In genomic region chr21:45433301-45433700, GRCh38 we compare ENCODE assay signal across 21 cellular contexts. TPM values are rescaled to one million over a fixed set of nuclear protein-coding genes. Genes with fewer than 3 reads are reported as not detected.
DNase-seq lines count a peak whose midpoint lies in the region; ATAC-seq, FAIRE-seq and TF ChIP-seq lines count a peak whose summit lies in the region.
"Had no signal": no experiment of that assay in that cellular context is flagged by ENCODE, and none has a peak within 500 bp of the region (broad histone marks: within the 10 kb centered on the region; RNA-seq: fewer than 3 reads in every experiment).

No MANE protein-coding gene starts in this region.

- H3K4me3 ChIP-seq in GM23338 (no peak overlapping the region), kidney (ENCODE audit: low read length in 2 of 2) (no peak overlapping the region), smooth muscle cell (no peak overlapping the region)
- H3K4me3 ChIP-seq: GM23248, PC-9, spleen, upper lobe of left lung had no signal

- H2AFZ ChIP-seq in GM23338, result no peak overlapping the region
- H2AFZ ChIP-seq in smooth muscle cell (ENCODE audit: low read depth), result no peak overlapping the region
- H2AFZ ChIP-seq: GM23248, parathyroid adenoma, PC-9 had no signal

- intact Hi-C loops in kidney (cut with DNase I), result no loop called here

- H3K9me3 Mint-ChIP-seq in GM23338, result no peaks in the 10 kb centered on the region
- H3K9me3 Mint-ChIP-seq: activated naive CD8-positive, alpha-beta T cell treated with anti-CD3 and anti-CD28 coated beads, Interleukin-2, amount 50 U/mL, for 24 hours; activated T-helper 17 cell treated with anti-CD3 and anti-CD28 coated beads, Interleukin-2, amount 50 U/mL, for 72 hours had no signal

- TF ChIP-seq CTCF in GM23338 (conservative IDR thresholded peaks at IDR 0.05; ENCODE audit: low read depth in 2 of 2) (no peak), kidney (IDR thresholded peaks at IDR 0.05; ENCODE audit: borderline replicate concordance, extremely low read depth, insufficient read depth) (no peak), smooth muscle cell (IDR thresholded peaks at IDR 0.05; ENCODE audit: borderline replicate concordance, insufficient read depth, poor library complexity, severe bottlenecking) (no peak)

- H4K20me1 ChIP-seq in GM23338 (replicated peaks; ENCODE audit: insufficient read depth), result peaks cover 18% of the 10 kb centered on the region
- peaks cover 81% of the 10 kb centered on the region for H4K20me1 ChIP-seq in smooth muscle cell (ENCODE audit: low read depth)

- H3F3A ChIP-seq in GM23338 (replicated peaks; ENCODE audit: low read depth) (0 out of 2 replicates have a peak, but pooled peaks cover 3% of the 10 kb centered on the region), smooth muscle cell (ENCODE audit: low read depth) (peaks cover 26% of the 10 kb centered on the region)

- H3K36me3 ChIP-seq in GM23338 (ENCODE audit: insufficient read depth) (no peaks in the 10 kb centered on the region), kidney (ENCODE audit: control insufficient read depth in 1 of 2, insufficient read depth in 2 of 2, low read length in 2 of 2) (peaks cover 0 to 3% of the 10 kb centered on the region in 2 donors), smooth muscle cell (ENCODE audit: low read depth) (no peaks in the 10 kb centered on the region)
- H3K36me3 ChIP-seq: spleen, upper lobe of left lung had no signal

- H3K27ac ChIP-seq in GM23338 (ENCODE audit: low read depth) (no peak overlapping the region), angular gyrus (ENCODE audit: low read depth, low read length) (peak overlapping the region; percentile 4), kidney (ENCODE audit: low read depth in 2 of 2, low read length in 2 of 2) (peak overlapping the region in 1 of 2 donors; percentile 63), smooth muscle cell (ENCODE audit: low read depth) (peak overlapping the region; percentile 93)
- H3K27ac ChIP-seq: GM23248, parathyroid adenoma, PC-9, upper lobe of left lung had no signal

- H3K9me3 ChIP-seq in kidney (ENCODE audit: control insufficient read depth in 1 of 2, low read length in 2 of 2), result no peaks in the 10 kb centered on the region
- no peaks in the 10 kb centered on the region for H3K9me3 ChIP-seq in smooth muscle cell (replicated peaks; ENCODE audit: low read depth)
- H3K9me3 ChIP-seq: spleen, upper lobe of left lung had no signal

- peaks cover 21% of the 10 kb centered on the region for H3K27me3 Mint-ChIP-seq in GM23338 (ENCODE audit: insufficient read depth, low read depth, poor library complexity)
- H3K27me3 Mint-ChIP-seq: activated naive CD8-positive, alpha-beta T cell treated with anti-CD3 and anti-CD28 coated beads, Interleukin-2, amount 50 U/mL, for 24 hours; activated T-helper 17 cell treated with anti-CD3 and anti-CD28 coated beads, Interleukin-2, amount 50 U/mL, for 72 hours had no signal

- H3K79me2 ChIP-seq in GM23338 (replicated peaks; ENCODE audit: insufficient read depth) (peaks cover 75% of the 10 kb centered on the region), smooth muscle cell (ENCODE audit: low read depth) (peaks cover 83% of the 10 kb centered on the region)
- H3K79me2 ChIP-seq: parathyroid adenoma had no signal

- 0 out of 2 replicates have a peak overlapping the region, but pooled peaks have one; percentile 36 for H3K27ac Mint-ChIP-seq in GM23338
- H3K27ac Mint-ChIP-seq: activated naive CD8-positive, alpha-beta T cell treated with anti-CD3 and anti-CD28 coated beads, Interleukin-2, amount 50 U/mL, for 24 hours; activated T-helper 17 cell treated with anti-CD3 and anti-CD28 coated beads, Interleukin-2, amount 50 U/mL, for 72 hours had no signal

- H3K9ac ChIP-seq in kidney (ENCODE audit: low read length in 2 of 2), result peak overlapping the region in 1 of 2 donors; percentile 37
- H3K9ac ChIP-seq in smooth muscle cell (ENCODE audit: low read depth), result peak overlapping the region; percentile 22
- H3K9ac ChIP-seq: GM23248, parathyroid adenoma had no signal

- H3K27me3 ChIP-seq in GM23338 (ENCODE audit: insufficient read depth), result no peaks in the 10 kb centered on the region
- no peaks in the 10 kb centered on the region for H3K27me3 ChIP-seq in smooth muscle cell (ENCODE audit: low read depth)
- H3K27me3 ChIP-seq: upper lobe of left lung had no signal

- DNase-seq in GM23338 (ENCODE audit: low spot score) (no peak), kidney (peak; percentile 53), smooth muscle cell (lab: John Stamatoyannopoulos, UW; ENCODE audit: unreplicated experiment) (no peak), NCI-H1048 (lab: John Stamatoyannopoulos, UW) (no peak), SK-N-DZ (ENCODE audit: low spot score) (no peak), superior temporal gyrus (ENCODE audit: extremely low spot score) (no peak)
- DNase-seq: activated naive CD8-positive, alpha-beta T cell treated with anti-CD3 and anti-CD28 coated beads, Interleukin-2, amount 50 U/mL, for 24 hours; AML-193; COR-L47; NCI-H1436; NCI-H2171 treated with DMSO at 0.1 percent for 48 hours; NCI-H82; PC-9; spleen had no signal

- no peak overlapping the region for H3K4me3 Mint-ChIP-seq in GM23338
- H3K4me3 Mint-ChIP-seq: activated naive CD8-positive, alpha-beta T cell treated with anti-CD3 and anti-CD28 coated beads, Interleukin-2, amount 50 U/mL, for 24 hours; activated T-helper 17 cell treated with anti-CD3 and anti-CD28 coated beads, Interleukin-2, amount 50 U/mL, for 72 hours had no signal

- no peak for ATAC-seq in GM23338
- ATAC-seq: activated CD4-positive, CD25-positive, alpha-beta regulatory T cell treated with anti-CD3 and anti-CD28 coated beads, Interleukin-2, amount 50 U/mL, for 24 hours; activated naive CD8-positive, alpha-beta T cell treated with anti-CD3 and anti-CD28 coated beads, Interleukin-2, amount 50 U/mL, for 24 hours; activated T-helper 17 cell treated with anti-CD3 and anti-CD28 coated beads, Interleukin-2, amount 50 U/mL, for 72 hours; left lobe of liver had no signal

- H3K4me2 ChIP-seq in GM23338 (no peak overlapping the region), smooth muscle cell (peak overlapping the region; percentile 63)
- H3K4me2 ChIP-seq: PC-9 had no signal

- H3K4me1 Mint-ChIP-seq in GM23338, result peaks cover 64% of the 10 kb centered on the region
- H3K4me1 Mint-ChIP-seq: activated T-helper 17 cell treated with anti-CD3 and anti-CD28 coated beads, Interleukin-2, amount 50 U/mL, for 72 hours had no signal

- no peaks in the 10 kb centered on the region for H3K9me2 ChIP-seq in GM23338 (ENCODE audit: insufficient read depth)

- WGBS in smooth muscle cell (ENCODE audit: low lambda C conversion rate), result 83% methylated on average over 8 of the region's 8 CpGs

- FAIRE-seq in kidney (lab: Jason Lieb, UNC), result no peak

- peaks cover 16% of the 10 kb centered on the region; the same call in 2 of the 3 replicates for H3K36me3 Mint-ChIP-seq in GM23338 (ENCODE audit: low read depth)

- H3K4me1 ChIP-seq in GM23338 (ENCODE audit: insufficient read depth) (peaks cover 17% of the 10 kb centered on the region), kidney (ENCODE audit: control insufficient read depth in 1 of 2, insufficient read depth in 1 of 2, low read depth in 1 of 2, low read length in 2 of 2) (peaks cover 27 to 46% of the 10 kb centered on the region in 2 donors), smooth muscle cell (ENCODE audit: low read depth) (peaks cover 23% of the 10 kb centered on the region)
- H3K4me1 ChIP-seq: parathyroid adenoma had no signal

TF ChIP-seq in GM23338, 12 proteins besides CTCF, POLR2A, EP300 and RAD21 (continues in another document):
- TF ChIP-seq JUNB (IDR thresholded peaks at IDR 0.05; ENCODE audit: unreplicated experiment), result no peak

RNA-seq across cellular contexts. Expression of gene COL18A1, which starts 28.3 kb away (rescaled TPM):
- total RNA-seq in GM23338 (2014; rRNA removed; shearing (Covaris generic)), result 287 and 430 TPM in 2 replicates
- polyA plus RNA-seq in GM23338 (2016; fragmentation: Nextera tagmentation; extraction: Ambion mirVana) (38.4 and 45.1 TPM in 2 replicates), kidney (ENCODE audit: insufficient read depth, low read depth, low replicate concordance) (150 TPM), smooth muscle cell (362 and 485 TPM in 2 replicates)
- total RNA-seq in kidney (316 TPM), smooth muscle cell (192 and 240 TPM in 2 replicates)
- polyA plus RNA-seq in SK-N-DZ (2014; cell fraction: cytosol; rRNA removed), result 0.92 and 1.9 TPM in 2 replicates
- 4.1 and 12.2 TPM in 2 replicates for polyA plus RNA-seq in SK-N-DZ (2014; cell fraction: nucleus; rRNA removed)
